In the genomic region with DNA sequence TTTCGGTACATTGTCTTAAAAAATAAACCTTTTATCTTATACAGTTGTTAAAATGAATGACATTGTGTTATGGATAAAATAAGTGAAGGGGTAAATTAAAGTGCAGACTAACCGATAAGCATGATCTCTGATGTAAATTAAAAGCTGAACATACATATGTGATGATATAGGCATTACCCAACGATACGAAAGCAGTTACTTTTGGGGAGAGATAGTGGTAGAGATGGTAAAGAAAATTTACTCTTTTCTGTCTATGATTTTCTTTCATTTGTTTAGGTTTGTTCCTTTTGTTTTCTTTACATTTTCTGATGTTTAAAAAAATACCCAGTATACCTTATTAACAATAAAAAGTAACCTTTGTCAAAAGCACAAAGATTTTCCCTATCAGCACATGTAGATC, we compare ENCODE assay signal across 1 cellular context.
TF ChIP-seq lines count a peak whose summit lies in the region.

No MANE protein-coding gene starts in this region.

TF ChIP-seq in HepG2, 621 proteins besides CTCF, POLR2A, EP300 and RAD21:
- TF ChIP-seq MED13 (CRISPR knock-in tag; IDR thresholded peaks at IDR 0.05) (no peak), RBFOX2 (IDR thresholded peaks at IDR 0.05; ENCODE audit: low read depth, low read length) (peak; percentile 73), AGO2 (optimal IDR thresholded peaks at IDR 0.05; ENCODE audit: low read depth, low read length) (peak; percentile 58)
- TF ChIP-seq, protein P1, sequence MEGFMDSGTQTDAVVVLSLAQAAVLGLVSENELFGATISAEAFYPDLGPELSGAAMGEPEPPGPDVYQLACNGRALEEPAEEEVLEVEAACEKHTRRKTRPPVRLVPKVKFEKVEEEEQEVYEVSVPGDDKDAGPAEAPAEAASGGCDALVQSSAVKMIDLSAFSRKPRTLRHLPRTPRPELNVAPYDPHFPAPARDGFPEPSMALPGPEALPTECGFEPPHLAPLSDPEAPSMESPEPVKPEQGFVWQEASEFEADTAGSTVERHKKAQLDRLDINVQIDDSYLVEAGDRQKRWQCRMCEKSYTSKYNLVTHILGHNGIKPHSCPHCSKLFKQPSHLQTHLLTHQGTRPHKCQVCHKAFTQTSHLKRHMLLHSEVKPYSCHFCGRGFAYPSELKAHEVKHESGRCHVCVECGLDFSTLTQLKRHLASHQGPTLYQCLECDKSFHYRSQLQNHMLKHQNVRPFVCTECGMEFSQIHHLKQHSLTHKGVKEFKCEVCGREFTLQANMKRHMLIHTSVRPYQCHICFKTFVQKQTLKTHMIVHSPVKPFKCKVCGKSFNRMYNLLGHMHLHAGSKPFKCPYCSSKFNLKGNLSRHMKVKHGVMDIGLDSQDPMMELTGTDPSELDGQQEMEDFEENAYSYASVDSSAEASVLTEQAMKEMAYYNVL (CRISPR knock-in tag; IDR thresholded peaks at IDR 0.05; ENCODE audit: borderline replicate concordance): no peak
